ENCODE assay signal across 1 cellular context in the genomic region with DNA sequence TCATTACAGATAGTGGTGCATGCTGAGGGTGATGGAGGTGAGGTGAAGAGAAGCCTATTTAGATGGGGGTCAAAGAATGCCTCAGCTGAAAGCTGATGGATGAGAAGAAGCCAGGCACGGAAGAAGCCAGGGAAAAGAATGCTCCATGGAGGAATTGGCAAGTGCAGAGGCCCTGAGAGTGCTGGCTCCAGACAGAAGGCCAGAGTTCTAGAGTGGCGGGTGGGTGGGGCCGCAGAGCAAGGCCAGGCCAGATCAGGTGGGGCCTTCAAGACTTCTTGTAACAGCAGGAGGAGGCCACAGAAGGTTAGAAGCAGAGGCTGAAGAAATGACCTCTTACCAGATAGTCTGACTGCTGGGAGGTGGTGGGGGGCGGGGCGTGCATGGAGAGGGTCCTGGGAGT.
TF ChIP-seq lines count a peak whose summit lies in the region.

No MANE protein-coding gene starts in this region.

TF ChIP-seq in IMR-90, 13 proteins besides CTCF, POLR2A, EP300 and RAD21:
- TF ChIP-seq BHLHE40 (IDR thresholded peaks at IDR 0.05; ENCODE audit: low read depth, low read length) (no peak), CEBPB (IDR thresholded peaks at IDR 0.05; ENCODE audit: low read depth, low read length) (no peak), SMC3 (IDR thresholded peaks at IDR 0.05; ENCODE audit: low read depth, low read length) (no peak), RFX5 (IDR thresholded peaks at IDR 0.05; ENCODE audit: low read depth, low read length) (no peak), CHD1 (IDR thresholded peaks at IDR 0.05; ENCODE audit: low read depth, low read length) (no peak), MXI1 (IDR thresholded peaks at IDR 0.05; ENCODE audit: borderline replicate concordance, low read depth, low read length) (no peak), FOS (IDR thresholded peaks at IDR 0.05; ENCODE audit: low read depth, low read length) (no peak), MAZ (IDR thresholded peaks at IDR 0.05; ENCODE audit: borderline replicate concordance, low read depth, low read length) (no peak), RCOR1 (IDR thresholded peaks at IDR 0.05; ENCODE audit: insufficient replicate concordance, low read length) (no peak), NFE2L2 (IDR thresholded peaks at IDR 0.05; ENCODE audit: low read depth, low read length) (no peak), MAFK (IDR thresholded peaks at IDR 0.05; ENCODE audit: low read depth, low read length) (no peak)
- TF ChIP-seq, protein P1, sequence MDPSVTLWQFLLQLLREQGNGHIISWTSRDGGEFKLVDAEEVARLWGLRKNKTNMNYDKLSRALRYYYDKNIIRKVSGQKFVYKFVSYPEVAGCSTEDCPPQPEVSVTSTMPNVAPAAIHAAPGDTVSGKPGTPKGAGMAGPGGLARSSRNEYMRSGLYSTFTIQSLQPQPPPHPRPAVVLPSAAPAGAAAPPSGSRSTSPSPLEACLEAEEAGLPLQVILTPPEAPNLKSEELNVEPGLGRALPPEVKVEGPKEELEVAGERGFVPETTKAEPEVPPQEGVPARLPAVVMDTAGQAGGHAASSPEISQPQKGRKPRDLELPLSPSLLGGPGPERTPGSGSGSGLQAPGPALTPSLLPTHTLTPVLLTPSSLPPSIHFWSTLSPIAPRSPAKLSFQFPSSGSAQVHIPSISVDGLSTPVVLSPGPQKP (IDR thresholded peaks at IDR 0.05; ENCODE audit: borderline replicate concordance, low read depth, low read length) = no peak
- TF ChIP-seq, protein P2, sequence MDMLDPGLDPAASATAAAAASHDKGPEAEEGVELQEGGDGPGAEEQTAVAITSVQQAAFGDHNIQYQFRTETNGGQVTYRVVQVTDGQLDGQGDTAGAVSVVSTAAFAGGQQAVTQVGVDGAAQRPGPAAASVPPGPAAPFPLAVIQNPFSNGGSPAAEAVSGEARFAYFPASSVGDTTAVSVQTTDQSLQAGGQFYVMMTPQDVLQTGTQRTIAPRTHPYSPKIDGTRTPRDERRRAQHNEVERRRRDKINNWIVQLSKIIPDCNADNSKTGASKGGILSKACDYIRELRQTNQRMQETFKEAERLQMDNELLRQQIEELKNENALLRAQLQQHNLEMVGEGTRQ (IDR thresholded peaks at IDR 0.05; ENCODE audit: low read depth, low read length) = no peak
TF ChIP-seq in IMR-90: peak in this region for 0.
